ENCODE assay signal across 8 cellular contexts in genomic region chr16:4800290-4801041, GRCh38. TPM values are rescaled to one million over a fixed set of nuclear protein-coding genes. Genes with fewer than 3 reads are reported as not detected.
DNase-seq lines count a peak whose midpoint lies in the region; ATAC-seq, FAIRE-seq and TF ChIP-seq lines count a peak whose summit lies in the region.

No MANE protein-coding gene starts in this region.

- no peak for DNase-seq in activated naive CD4-positive, alpha-beta T cell treated with anti-CD3 and anti-CD28 coated beads, Interleukin-2, amount 50 U/mL, for 72 hours (ENCODE audit: low spot score in 2 of 2)
- DNase-seq in SKM-1 (lab: John Stamatoyannopoulos, UW; ENCODE audit: unreplicated experiment) (peak; percentile 78), cardiac septum (ENCODE audit: low spot score) (peak; percentile 83), small intestine (peak; percentile 78), H4 (ENCODE audit: low spot score) (no peak), D721Med (ENCODE audit: insufficient read length, low spot score) (no peak)

- no peaks in the 10 kb centered on the region for H3K27me3 ChIP-seq in small intestine (ENCODE audit: control insufficient read depth in 2 of 2, insufficient read depth in 2 of 2, low read length in 2 of 2)

- peak overlapping the region; percentile 54 for H3K4me3 Mint-ChIP-seq in activated naive CD4-positive, alpha-beta T cell treated with anti-CD3 and anti-CD28 coated beads, Interleukin-2, amount 50 U/mL, for 24 hours

- peak overlapping the region; percentile 90 to 94 for H3K27ac ChIP-seq in small intestine (ENCODE audit: low read depth in 1 of 2, low read length in 1 of 2)

- ATAC-seq in activated naive CD4-positive, alpha-beta T cell treated with anti-CD3 and anti-CD28 coated beads, Interleukin-2, amount 50 U/mL, for 72 hours: no peak
- ATAC-seq in HG03045 (IDR thresholded peaks at IDR 0.05; ENCODE audit: unreplicated experiment): no peak

- H3K9me3 Mint-ChIP-seq in activated naive CD4-positive, alpha-beta T cell treated with anti-CD3 and anti-CD28 coated beads, Interleukin-2, amount 50 U/mL, for 24 hours: no peaks in the 10 kb centered on the region
- no peaks in the 10 kb centered on the region for H3K9me3 Mint-ChIP-seq in activated naive CD4-positive, alpha-beta T cell treated with anti-CD3 and anti-CD28 coated beads, Interleukin-2, amount 50 U/mL, for 72 hours

- no peaks in the 10 kb centered on the region for H3K27me3 Mint-ChIP-seq in activated naive CD4-positive, alpha-beta T cell treated with anti-CD3 and anti-CD28 coated beads, Interleukin-2, amount 50 U/mL, for 24 hours

- H3K4me3 ChIP-seq in small intestine (ENCODE audit: low read depth in 1 of 2, low read length in 2 of 2): no peak overlapping the region

- H3K36me3 ChIP-seq in small intestine (ENCODE audit: control insufficient read depth in 2 of 2, insufficient read depth in 2 of 2, low read length in 2 of 2): peaks cover 1 to 9% of the 10 kb centered on the region in 2 donors

- peaks cover 0 to 2% of the 10 kb centered on the region in 2 donors for H3K4me1 ChIP-seq in small intestine (ENCODE audit: control insufficient read depth in 2 of 2, insufficient read depth in 1 of 2, low read depth in 1 of 2, low read length in 1 of 2)

- FAIRE-seq in small intestine (lab: Jason Lieb, UNC) (no peak), D721Med (lab: Jason Lieb, UNC) (no peak)

- H3K9me3 ChIP-seq in small intestine (ENCODE audit: control insufficient read depth, low read depth): no peaks in the 10 kb centered on the region

- peaks cover 9% of the 10 kb centered on the region for H3K4me1 Mint-ChIP-seq in activated naive CD4-positive, alpha-beta T cell treated with anti-CD3 and anti-CD28 coated beads, Interleukin-2, amount 50 U/mL, for 24 hours

- H3K27ac Mint-ChIP-seq in activated naive CD4-positive, alpha-beta T cell treated with anti-CD3 and anti-CD28 coated beads, Interleukin-2, amount 50 U/mL, for 24 hours: peak overlapping the region; percentile 65
- peak overlapping the region in 1 of 2 donors; percentile 76 for H3K27ac Mint-ChIP-seq in activated naive CD4-positive, alpha-beta T cell treated with anti-CD3 and anti-CD28 coated beads, Interleukin-2, amount 50 U/mL, for 72 hours

- H3K36me3 Mint-ChIP-seq in activated naive CD4-positive, alpha-beta T cell treated with anti-CD3 and anti-CD28 coated beads, Interleukin-2, amount 50 U/mL, for 24 hours: peaks cover 1% of the 10 kb centered on the region
- no peaks in the 10 kb centered on the region for H3K36me3 Mint-ChIP-seq in activated naive CD4-positive, alpha-beta T cell treated with anti-CD3 and anti-CD28 coated beads, Interleukin-2, amount 50 U/mL, for 72 hours

- intact Hi-C loops in cardiac septum (cut with DNase I): loop anchor here (10.0 kb wide), 3 partner anchors 66 to 154 kb away; partner anchors contain the start of genes ANKS3, DNAAF8, NUDT16L1 and SEC14L5

- no peak for TF ChIP-seq CTCF in D721Med (IDR thresholded peaks at IDR 0.05; ENCODE audit: insufficient read depth, missing control alignments)

- 37 to 55% (median 48%) methylated on average over 17 of the region's 17 CpGs for WGBS in small intestine, 3 donors

RNA-seq across cellular contexts. Expression of gene ROGDI, which starts 2.0 kb away (rescaled TPM):
- 10 to 100 TPM in 1 of 2 donors, 1 to 10 TPM in 1; 4.6 to 18.6 TPM for total RNA-seq in activated naive CD4-positive, alpha-beta T cell treated with anti-CD3 and anti-CD28 coated beads, Interleukin-2, amount 50 U/mL, for 72 hours
- 69.9 TPM for total RNA-seq in cardiac septum
- 10 to 100 TPM; 28.6 to 84.1 (median 31.0) TPM for polyA plus RNA-seq in small intestine
- 14.7 and 17.1 TPM in 2 replicates for total RNA-seq in H4 (2014; rRNA removed; shearing (Covaris generic))

RNA-seq across cellular contexts. Expression of gene SMIM22, which starts 5.3 kb away (rescaled TPM):
- total RNA-seq in activated naive CD4-positive, alpha-beta T cell treated with anti-CD3 and anti-CD28 coated beads, Interleukin-2, amount 50 U/mL, for 72 hours: not detected
- total RNA-seq in cardiac septum: not detected
- 1,000 to 10,000 TPM in 1 of 3 donors, 100 to 1,000 TPM in 2; 603 to 1,710 (median 839) TPM for polyA plus RNA-seq in small intestine
- not detected in 2 replicates for total RNA-seq in H4 (2014; rRNA removed; shearing (Covaris generic))

RNA-seq across cellular contexts. Expression of gene SEPTIN12, which starts 12.3 kb away (rescaled TPM):
- not detected for total RNA-seq in activated naive CD4-positive, alpha-beta T cell treated with anti-CD3 and anti-CD28 coated beads, Interleukin-2, amount 50 U/mL, for 72 hours
- not detected for total RNA-seq in cardiac septum
- polyA plus RNA-seq in small intestine: not detected
- not detected in 2 replicates for total RNA-seq in H4 (2014; rRNA removed; shearing (Covaris generic))

RNA-seq across cellular contexts. Expression of gene ZNF500, which starts 33.5 kb away (rescaled TPM):
- total RNA-seq in activated naive CD4-positive, alpha-beta T cell treated with anti-CD3 and anti-CD28 coated beads, Interleukin-2, amount 50 U/mL, for 72 hours: 10 to 100 TPM; 10.2 to 12.2 TPM
- 7.2 TPM for total RNA-seq in cardiac septum
- 10 to 100 TPM in 1 of 3 donors, 1 to 10 TPM in 2; 2.0 to 10.3 (median 3.0) TPM for polyA plus RNA-seq in small intestine
- 3.3 and 4.4 TPM in 2 replicates for total RNA-seq in H4 (2014; rRNA removed; shearing (Covaris generic))

RNA-seq across cellular contexts. Expression of gene GLYR1, which starts 46.6 kb away (rescaled TPM):
- 10 to 100 TPM; 70.3 to 80.9 TPM for total RNA-seq in activated naive CD4-positive, alpha-beta T cell treated with anti-CD3 and anti-CD28 coated beads, Interleukin-2, amount 50 U/mL, for 72 hours
- total RNA-seq in cardiac septum: 64.9 TPM
- 10 to 100 TPM; 43.0 to 66.9 (median 60.2) TPM for polyA plus RNA-seq in small intestine
- total RNA-seq in H4 (2014; rRNA removed; shearing (Covaris generic)): 20.6 and 35.8 TPM in 2 replicates

Comparison
In these comparisons a context has a peak if more than half of its experiments do, and no peak if none do; other contexts are left out.
1. DNase-seq: peak in SKM-1 (single experiment), cardiac septum (single experiment) and small intestine (single experiment); none in activated naive CD4-positive, alpha-beta T cell treated with anti-CD3 and anti-CD28 coated beads, Interleukin-2, amount 50 U/mL, for 72 hours (0 of 2), H4 (single experiment) and D721Med (single experiment).